Comparison of ENCODE assay signal across 35 cellular contexts in the genomic region with DNA sequence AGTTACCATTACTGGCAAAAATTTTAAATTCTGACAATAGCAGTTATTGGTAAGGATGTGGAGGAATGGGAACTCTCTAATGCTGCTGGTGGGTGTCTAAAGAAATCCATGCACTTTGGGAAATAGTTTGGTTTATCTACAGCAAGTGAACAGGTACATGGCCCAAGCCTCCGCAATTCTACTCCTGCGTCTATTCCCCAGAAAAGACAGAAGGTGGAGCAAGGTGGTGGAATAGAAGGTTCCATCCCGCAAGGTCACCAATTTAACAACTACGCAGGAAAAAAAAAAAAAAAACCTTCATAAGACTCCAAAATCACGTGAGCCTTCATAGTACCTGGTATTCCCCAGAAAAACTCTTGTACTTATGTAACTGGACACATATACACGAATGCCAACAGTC. TPM values are rescaled to one million over a fixed set of nuclear protein-coding genes. Genes with fewer than 3 reads are reported as not detected.
"Had no signal": no experiment of that assay in that cellular context is flagged by ENCODE, and none has a peak within 500 bp of the region (broad histone marks: within the 10 kb centered on the region; RNA-seq: fewer than 3 reads in every experiment).

No MANE protein-coding gene starts in this region.

- H3K27ac ChIP-seq: SJCRH30, SK-N-MC, VCaP had no signal

- H3K36me3 Mint-ChIP-seq: activated CD8-positive, alpha-beta memory T cell treated with anti-CD3 and anti-CD28 coated beads, Interleukin-2, amount 10 ng/mL, durations not matched to agents 7 days and 5 days; activated naive CD4-positive, alpha-beta T cell treated with anti-CD3 and anti-CD28 coated beads, Interleukin-2, amount 10 ng/mL, durations not matched to agents 7 days and 5 days; activated naive CD8-positive, alpha-beta T cell; brain had no signal

- H3K9me3 Mint-ChIP-seq: activated CD4-positive, alpha-beta memory T cell treated with anti-CD3 and anti-CD28 coated beads, Interleukin-2, amount 10 ng/mL, durations not matched to agents 7 days and 5 days; activated naive CD4-positive, alpha-beta T cell treated with anti-CD3 and anti-CD28 coated beads, Interleukin-2, amount 10 ng/mL, durations not matched to agents 7 days and 5 days; activated naive CD8-positive, alpha-beta T cell treated with anti-CD3 and anti-CD28 coated beads, Interleukin-2, amount 50 U/mL, for 24 hours had no signal

- ATAC-seq: activated CD8-positive, alpha-beta memory T cell treated with anti-CD3 and anti-CD28 coated beads, Interleukin-2, amount 10 ng/mL, durations not matched to agents 7 days and 5 days; activated naive CD8-positive, alpha-beta T cell treated with anti-CD3 and anti-CD28 coated beads, Interleukin-2, amount 50 U/mL, for 24 hours; Panc1 had no signal

- H3K27ac Mint-ChIP-seq: activated CD4-positive, alpha-beta memory T cell treated with anti-CD3 and anti-CD28 coated beads, Interleukin-2, amount 10 ng/mL, durations not matched to agents 7 days and 5 days; activated CD8-positive, alpha-beta memory T cell treated with anti-CD3 and anti-CD28 coated beads, Interleukin-2, amount 10 ng/mL, durations not matched to agents 7 days and 5 days; activated naive CD4-positive, alpha-beta T cell treated with anti-CD3 and anti-CD28 coated beads, Interleukin-2, amount 10 ng/mL, durations not matched to agents 7 days and 5 days; activated naive CD8-positive, alpha-beta T cell; activated naive CD8-positive, alpha-beta T cell treated with anti-CD3 and anti-CD28 coated beads, Interleukin-2, amount 50 U/mL, for 24 hours; brain had no signal

- H3K4me1 ChIP-seq: SJCRH30 had no signal

- H3K4me3 ChIP-seq: SJCRH30, SK-N-MC had no signal

- H3K4me1 Mint-ChIP-seq: activated CD4-positive, alpha-beta memory T cell treated with anti-CD3 and anti-CD28 coated beads, Interleukin-2, amount 10 ng/mL, durations not matched to agents 7 days and 5 days; activated CD8-positive, alpha-beta memory T cell treated with anti-CD3 and anti-CD28 coated beads, Interleukin-2, amount 10 ng/mL, durations not matched to agents 7 days and 5 days; activated naive CD4-positive, alpha-beta T cell treated with anti-CD3 and anti-CD28 coated beads, Interleukin-2, amount 10 ng/mL, durations not matched to agents 7 days and 5 days; activated naive CD8-positive, alpha-beta T cell treated with anti-CD3 and anti-CD28 coated beads, Interleukin-2, amount 50 U/mL, for 24 hours had no signal

- H3K9me3 ChIP-seq: SJCRH30 had no signal

- H3K4me3 Mint-ChIP-seq: activated CD4-positive, alpha-beta memory T cell treated with anti-CD3 and anti-CD28 coated beads, Interleukin-2, amount 10 ng/mL, durations not matched to agents 7 days and 5 days; activated CD8-positive, alpha-beta memory T cell treated with anti-CD3 and anti-CD28 coated beads, Interleukin-2, amount 10 ng/mL, durations not matched to agents 7 days and 5 days; activated naive CD4-positive, alpha-beta T cell treated with anti-CD3 and anti-CD28 coated beads, Interleukin-2, amount 10 ng/mL, durations not matched to agents 7 days and 5 days; activated naive CD8-positive, alpha-beta T cell; activated naive CD8-positive, alpha-beta T cell treated with anti-CD3 and anti-CD28 coated beads, Interleukin-2, amount 50 U/mL, for 24 hours; brain had no signal

- DNase-seq: activated CD4-positive, alpha-beta memory T cell treated with anti-CD3 and anti-CD28 coated beads, Interleukin-2, amount 10 ng/mL, durations not matched to agents 7 days and 5 days; activated CD4-positive, alpha-beta T cell treated with anti-CD3 and anti-CD28 coated beads for 1 hour; activated CD4-positive, alpha-beta T cell treated with anti-CD3 and anti-CD28 coated beads for 48 hours; activated CD4-positive, CD25-positive, alpha-beta regulatory T cell; activated CD8-positive, alpha-beta memory T cell treated with anti-CD3 and anti-CD28 coated beads for 24 hours; activated CD8-positive, alpha-beta memory T cell treated with anti-CD3 and anti-CD28 coated beads, Interleukin-2, amount 10 ng/mL, durations not matched to agents 7 days and 5 days; activated CD8-positive, alpha-beta memory T cell treated with anti-CD3 and anti-CD28 coated beads, Interleukin-2, amount 50 U/mL, for 48 hours; activated effector memory CD4-positive, alpha-beta T cell treated with Interleukin-2 at 50 U/mL for 16 hours; activated naive CD4-positive, alpha-beta T cell treated with anti-CD3 and anti-CD28 coated beads, Interleukin-2, amount 10 ng/mL, durations not matched to agents 7 days and 5 days; activated naive CD8-positive, alpha-beta T cell treated with anti-CD3 and anti-CD28 coated beads, Interleukin-2, amount 50 U/mL, for 24 hours; activated T-cell treated with anti-CD3 and anti-CD28 coated beads, Interleukin-2, amount 50 U/mL, for 48 hours; anterior cingulate cortex; caudate nucleus; cerebellar nuclear complex; NCI-H1105 treated with DMSO at 0.1 percent for 48 hours; NCI-H1436; NCI-H1694; NCI-H1930; NCI-H2081 treated with DMSO at 0.1 percent for 48 hours; NCI-H345; NCI-H524 treated with DMSO at 0.1 percent for 48 hours; SHP77; SJCRH30; T-helper 1 cell; T-helper 2 cell; T-helper 9 cell had no signal

- H3K36me3 ChIP-seq: SJCRH30 had no signal

RNA-seq across cellular contexts. Expression of a gene that starts 6.5 kb away (rescaled TPM):
- total RNA-seq: activated CD4-positive, alpha-beta memory T cell treated with anti-CD3 and anti-CD28 coated beads, Interleukin-2, amount 10 ng/mL, durations not matched to agents 7 days and 5 days; activated CD8-positive, alpha-beta memory T cell treated with anti-CD3 and anti-CD28 coated beads, Interleukin-2, amount 10 ng/mL, durations not matched to agents 7 days and 5 days; bronchial epithelial cell; MCF 10A; NCI-H460; SJCRH30 had no signal

RNA-seq across cellular contexts. Expression of a gene that starts 25.9 kb away (rescaled TPM):
- total RNA-seq: activated CD4-positive, alpha-beta memory T cell treated with anti-CD3 and anti-CD28 coated beads, Interleukin-2, amount 10 ng/mL, durations not matched to agents 7 days and 5 days; activated CD8-positive, alpha-beta memory T cell treated with anti-CD3 and anti-CD28 coated beads, Interleukin-2, amount 10 ng/mL, durations not matched to agents 7 days and 5 days; bronchial epithelial cell; MCF 10A; NCI-H460; RPMI7951; SJCRH30 had no signal

RNA-seq across cellular contexts. Expression of a gene that starts 41.6 kb away (rescaled TPM):
- total RNA-seq: activated CD4-positive, alpha-beta memory T cell treated with anti-CD3 and anti-CD28 coated beads, Interleukin-2, amount 10 ng/mL, durations not matched to agents 7 days and 5 days; activated CD8-positive, alpha-beta memory T cell treated with anti-CD3 and anti-CD28 coated beads, Interleukin-2, amount 10 ng/mL, durations not matched to agents 7 days and 5 days; bronchial epithelial cell; MCF 10A; NCI-H460; RPMI7951; SJCRH30 had no signal

RNA-seq across cellular contexts. Expression of a gene that starts 49.8 kb away (rescaled TPM):
- total RNA-seq: activated CD4-positive, alpha-beta memory T cell treated with anti-CD3 and anti-CD28 coated beads, Interleukin-2, amount 10 ng/mL, durations not matched to agents 7 days and 5 days; activated CD8-positive, alpha-beta memory T cell treated with anti-CD3 and anti-CD28 coated beads, Interleukin-2, amount 10 ng/mL, durations not matched to agents 7 days and 5 days; bronchial epithelial cell; MCF 10A; NCI-H460; RPMI7951; SJCRH30 had no signal
